ENCODE assay signal across 9 cellular contexts in the genomic region with DNA sequence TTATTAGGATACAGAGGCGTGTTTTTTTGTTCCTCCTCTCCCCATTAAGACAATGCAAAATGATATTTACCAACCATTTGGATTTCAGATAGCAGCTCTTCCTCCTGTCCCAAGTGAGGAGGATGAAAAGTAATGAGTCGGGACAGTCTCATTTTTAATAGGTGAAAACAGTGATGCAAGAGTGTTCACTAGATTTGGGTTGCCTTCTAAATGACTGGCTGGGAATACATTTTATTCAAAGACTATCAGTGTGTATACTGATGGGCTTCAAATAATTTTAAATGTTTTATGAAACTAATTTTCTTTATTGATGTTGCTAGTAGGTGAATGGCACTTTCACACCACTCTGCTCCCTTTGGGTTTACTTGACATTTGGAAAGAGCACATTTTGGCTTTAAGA. TPM values are rescaled to one million over a fixed set of nuclear protein-coding genes. Genes with fewer than 3 reads are reported as not detected.
DNase-seq lines count a peak whose midpoint lies in the region; ATAC-seq and TF ChIP-seq lines count a peak whose summit lies in the region.
"Had no signal": no experiment of that assay in that cellular context is flagged by ENCODE, and none has a peak within 500 bp of the region (broad histone marks: within the 10 kb centered on the region; RNA-seq: fewer than 3 reads in every experiment).

No MANE protein-coding gene starts in this region.

- BruUV-seq in MCF 10A (replicated peaks; lab: Mats Ljungman, UMichigan) = TSS peak; percentile 39

- H3K27ac Mint-ChIP-seq in stimulated activated naive CD8-positive, alpha-beta T cell treated with anti-CD3 and anti-CD28 coated beads, Interleukin-15, Interleukin-2, amounts not matched to agents 100 ng/mL and 50 ng/mL, for 24 hours = peak overlapping the region; percentile 88
- H3K27ac Mint-ChIP-seq in MCF 10A (ENCODE audit: low read depth, unreplicated experiment) = peak overlapping the region; percentile 96

- peaks cover 12% of the 10 kb centered on the region for H3K4me1 ChIP-seq in mucosa of descending colon (ENCODE audit: low read depth)

- H3K4me3 Mint-ChIP-seq in stimulated activated naive CD8-positive, alpha-beta T cell treated with anti-CD3 and anti-CD28 coated beads, Interleukin-15, Interleukin-2, amounts not matched to agents 100 ng/mL and 50 ng/mL, for 24 hours = peak overlapping the region; percentile 91
- H3K4me3 Mint-ChIP-seq in MCF 10A (ENCODE audit: unreplicated experiment) = peak overlapping the region; percentile 88

- POLR2A ChIA-PET in MCF 10A (lab: Yijun Ruan, JAX) = interaction anchor here (0.7 to 3.9 kb wide), 23 partner anchors 10 to 1861 kb away, joined by 3 to 34 read pairs (median 4); a partner anchor contains a TSS

- peaks cover 26% of the 10 kb centered on the region for H3K36me3 Mint-ChIP-seq in stimulated activated naive CD8-positive, alpha-beta T cell treated with anti-CD3 and anti-CD28 coated beads, Interleukin-15, Interleukin-2, amounts not matched to agents 100 ng/mL and 50 ng/mL, for 24 hours (ENCODE audit: low read depth)
- H3K36me3 Mint-ChIP-seq in MCF 10A (ENCODE audit: insufficient read depth, unreplicated experiment) = peaks cover 57% of the 10 kb centered on the region

- no peak for DNase-seq in stimulated activated naive CD8-positive, alpha-beta T cell treated with anti-CD3 and anti-CD28 coated beads, Interleukin-15, Interleukin-2, amounts not matched to agents 100 U/mL and 50 U/mL, for 24 hours
- no peak for DNase-seq in MCF 10A (ENCODE audit: unreplicated experiment)
- DNase-seq in mucosa of descending colon = no peak
- DNase-seq in stimulated activated CD4-positive, alpha-beta T cell treated with anti-CD3 and anti-CD28 coated beads, Interleukin-12 subunit alpha, Interleukin-12 subunit beta, amount 100 ng/mL, for 4 hours = no peak
- no peak for DNase-seq in NCI-H146 treated with DMSO at 0.1 percent for 48 hours (lab: John Stamatoyannopoulos, UW; ENCODE audit: unreplicated experiment)
- DNase-seq: NCI-H1417 treated with DMSO at 0.1 percent for 48 hours had no signal

- TF ChIP-seq CTCF in MCF 10A (IDR thresholded peaks at IDR 0.05; ENCODE audit: unreplicated experiment) = no peak
- TF ChIP-seq CTCF in mucosa of descending colon (IDR thresholded peaks at IDR 0.05) = no peak

- peaks cover 25% of the 10 kb centered on the region for H3K4me1 Mint-ChIP-seq in stimulated activated naive CD8-positive, alpha-beta T cell treated with anti-CD3 and anti-CD28 coated beads, Interleukin-15, Interleukin-2, amounts not matched to agents 100 ng/mL and 50 ng/mL, for 24 hours (ENCODE audit: low read depth)
- peaks cover 33% of the 10 kb centered on the region for H3K4me1 Mint-ChIP-seq in MCF 10A (ENCODE audit: insufficient read depth, unreplicated experiment)

- ATAC-seq in stimulated activated naive CD8-positive, alpha-beta T cell treated with anti-CD3 and anti-CD28 coated beads, Interleukin-15, Interleukin-2, amounts not matched to agents 100 U/mL and 50 U/mL, for 24 hours = no peak
- ATAC-seq in mucosa of descending colon (no peak), GM21381 (IDR thresholded peaks at IDR 0.05; ENCODE audit: unreplicated experiment) (no peak), HG03025 (IDR thresholded peaks at IDR 0.05; ENCODE audit: low FRiP score, unreplicated experiment) (no peak)

- no peaks in the 10 kb centered on the region for H3K9me3 ChIP-seq in mucosa of descending colon

- CTCF ChIA-PET in MCF 10A (lab: Yijun Ruan, JAX) = interaction anchor here (0.6 to 2.0 kb wide), 15 partner anchors 10 to 1117 kb away, joined by 3 to 7 read pairs (median 3); no protein-coding TSS in a partner anchor

- no peaks in the 10 kb centered on the region for H3K27me3 Mint-ChIP-seq in stimulated activated naive CD8-positive, alpha-beta T cell treated with anti-CD3 and anti-CD28 coated beads, Interleukin-15, Interleukin-2, amounts not matched to agents 100 ng/mL and 50 ng/mL, for 24 hours
- no peaks in the 10 kb centered on the region for H3K27me3 Mint-ChIP-seq in MCF 10A (ENCODE audit: insufficient read depth, unreplicated experiment)

- H3K9me3 Mint-ChIP-seq in stimulated activated naive CD8-positive, alpha-beta T cell treated with anti-CD3 and anti-CD28 coated beads, Interleukin-15, Interleukin-2, amounts not matched to agents 100 ng/mL and 50 ng/mL, for 24 hours = no peaks in the 10 kb centered on the region
- no peaks in the 10 kb centered on the region for H3K9me3 Mint-ChIP-seq in MCF 10A (ENCODE audit: unreplicated experiment)

- no peaks in the 10 kb centered on the region for H3K36me3 ChIP-seq in mucosa of descending colon (ENCODE audit: low read depth)

- H3K4me3 ChIP-seq in mucosa of descending colon = peak overlapping the region; percentile 83

- intact Hi-C loops in MCF 10A (cut with micrococcal nuclease) = no loop called here
- intact Hi-C loops in mucosa of descending colon (cut with DNase I, micrococcal nuclease) = no loop called here

RNA-seq across cellular contexts. Expression of a gene that starts 2.1 kb away (rescaled TPM):
- total RNA-seq in MCF 10A (2022) (70.1 and 70.3 TPM in 2 replicates), mucosa of descending colon (10 to 100 TPM; 41.1 to 68.0 (median 60.4) TPM)
